ENCODE assay signal across 8 cellular contexts in genomic region chr2:158953926-158954763, GRCh38. TPM values are rescaled to one million over a fixed set of nuclear protein-coding genes. Genes with fewer than 3 reads are reported as not detected.
DNase-seq lines count a peak whose midpoint lies in the region; ATAC-seq, FAIRE-seq and TF ChIP-seq lines count a peak whose summit lies in the region.

No MANE protein-coding gene starts in this region.

- ATAC-seq in HG03139 (IDR thresholded peaks at IDR 0.05; ENCODE audit: unreplicated experiment) (peak; percentile 74), HG02678 (IDR thresholded peaks at IDR 0.05; ENCODE audit: unreplicated experiment) (no peak)

- TF ChIP-seq CTCF in adrenal gland (IDR thresholded peaks at IDR 0.05) (no peak), kidney (IDR thresholded peaks at IDR 0.05; ENCODE audit: borderline replicate concordance, extremely low read depth, insufficient read depth) (no peak)

- H3K9me3 ChIP-seq in adrenal gland (replicated peaks in 1 of 3) (no peaks in the 10 kb centered on the region), kidney (ENCODE audit: control insufficient read depth in 1 of 2, low read length in 2 of 2) (no peaks in the 10 kb centered on the region)

- H3K4me3 ChIP-seq in adrenal gland (no peak overlapping the region), kidney (ENCODE audit: low read length in 2 of 2) (no peak overlapping the region)

- H3K27me3 ChIP-seq in adrenal gland, result no peaks in the 10 kb centered on the region

- H3K36me3 ChIP-seq in adrenal gland (replicated peaks in 1 of 2), result no peaks in the 10 kb centered on the region
- no peaks in the 10 kb centered on the region for H3K36me3 ChIP-seq in kidney (ENCODE audit: control insufficient read depth in 1 of 2, insufficient read depth in 2 of 2, low read length in 2 of 2)

- peak overlapping the region in 1 of 2 donors; percentile 7 for H3K9ac ChIP-seq in kidney (ENCODE audit: low read length in 2 of 2)

- WGBS in adrenal gland, 4 donors, result 16 to 26% (median 18%) methylated on average over 5 of the region's 5 CpGs

- FAIRE-seq in kidney (lab: Jason Lieb, UNC), result peak; percentile 70

- H3K4me1 ChIP-seq in adrenal gland (replicated peaks in 1 of 2) (peaks cover 8 to 12% of the 10 kb centered on the region in 2 donors), kidney (ENCODE audit: control insufficient read depth in 1 of 2, insufficient read depth in 1 of 2, low read depth in 1 of 2, low read length in 2 of 2) (peaks cover 10% of the 10 kb centered on the region in 2 donors)

- peak overlapping the region in 3 of 5 donors; percentile 26 to 43 (median 43) for H3K27ac ChIP-seq in adrenal gland
- H3K27ac ChIP-seq in kidney (ENCODE audit: low read depth in 2 of 2, low read length in 2 of 2), result peak overlapping the region; percentile 15 to 52

- DNase-seq in ELF-1 (ENCODE audit: low read depth, low spot score), result peak; percentile 63
- peak; percentile 86 for DNase-seq in NCI-H748 (lab: John Stamatoyannopoulos, UW; ENCODE audit: unreplicated experiment)
- DNase-seq in adrenal gland, result peak; percentile 68 to 90 (median 82)
- peak; percentile 88 for DNase-seq in kidney
- DNase-seq in stimulated activated CD4-positive, alpha-beta T cell treated with anti-CD3 and anti-CD28 coated beads, Interleukin-4, amount 100 ng/mL, for 48 hours (ENCODE audit: low read depth in 2 of 2), result peak; percentile 47
- DNase-seq in effector CD4-positive, alpha-beta T cell, result no peak

- intact Hi-C loops in adrenal gland (cut with DNase I) (loop anchor here (10.0 kb wide), 1 partner anchor 49 kb away; no protein-coding TSS in a partner anchor), kidney (cut with DNase I) (no loop called here)

- peak in 1 of 2 donors; percentile 8 for TF ChIP-seq POLR2A in adrenal gland (IDR thresholded peaks at IDR 0.05)

RNA-seq across cellular contexts. Expression of gene TANC1, which starts 14.3 kb away (rescaled TPM):
- total RNA-seq in adrenal gland, result 10 to 100 TPM; 17.3 to 53.3 (median 29.6) TPM
- polyA plus RNA-seq in adrenal gland, result 10 to 100 TPM; 18.8 to 20.4 (median 20.3) TPM
- 39.0 TPM for total RNA-seq in kidney
- polyA plus RNA-seq in kidney (ENCODE audit: insufficient read depth, low read depth, low replicate concordance), result 9.2 TPM
